Comparison of ENCODE assay signal across 13 cellular contexts in the genomic region with DNA sequence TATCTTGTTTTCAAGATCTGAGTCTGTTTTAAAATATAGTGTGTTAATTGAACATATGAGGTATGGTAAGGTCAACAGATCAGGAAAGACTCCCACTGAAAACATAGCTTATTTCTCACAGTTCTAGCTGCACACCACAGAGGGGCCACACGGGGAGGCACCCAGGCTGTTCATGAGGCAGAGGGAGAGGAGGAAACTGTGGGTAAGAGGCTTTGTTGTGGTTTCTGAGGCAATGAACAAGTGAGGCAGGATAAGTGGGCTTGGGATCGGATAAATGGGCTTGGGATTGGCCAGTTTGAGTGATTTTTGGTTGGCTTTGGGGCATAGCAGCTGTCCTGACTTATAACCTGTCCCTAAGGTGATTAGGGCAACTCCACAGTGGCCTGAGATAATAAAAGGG.
"Had no signal": no experiment of that assay in that cellular context is flagged by ENCODE, and none has a peak within 500 bp of the region (broad histone marks: within the 10 kb centered on the region; RNA-seq: fewer than 3 reads in every experiment).

No MANE protein-coding gene starts in this region.

- H3K4me3 Mint-ChIP-seq: activated CD4-positive, alpha-beta memory T cell treated with anti-CD3 and anti-CD28 coated beads, Interleukin-2, amount 10 ng/mL, durations not matched to agents 7 days and 5 days; activated CD4-positive, alpha-beta T cell treated with anti-CD3 and anti-CD28 coated beads for 36 hours; activated naive CD8-positive, alpha-beta T cell treated with anti-CD3 and anti-CD28 coated beads, Interleukin-2, amount 10 ng/mL, durations not matched to agents 7 days and 5 days; neural crest cell had no signal

- DNase-seq: activated CD4-positive, alpha-beta memory T cell treated with anti-CD3 and anti-CD28 coated beads, Interleukin-2, amount 10 ng/mL, durations not matched to agents 7 days and 5 days; activated CD4-positive, alpha-beta T cell treated with anti-CD3 and anti-CD28 coated beads for 36 hours; activated CD8-positive, alpha-beta memory T cell treated with anti-CD3 and anti-CD28 coated beads, Interleukin-2, amount 50 U/mL, for 48 hours; activated naive CD8-positive, alpha-beta T cell treated with anti-CD3 and anti-CD28 coated beads, Interleukin-2, amount 10 ng/mL, durations not matched to agents 7 days and 5 days; anterior cingulate cortex; dermis blood vessel endothelial cell; hypothalamus; pancreas; stimulated activated CD4-positive, alpha-beta T cell treated with anti-CD3 and anti-CD28 coated beads, Interleukin-2, amount 100 ng/mL, for 48 hours; stimulated activated naive CD8-positive, alpha-beta T cell treated with anti-CD3 and anti-CD28 coated beads, Interleukin-15, Interleukin-2, amounts not matched to agents 100 U/mL and 50 U/mL, for 24 hours; upper lobe of right lung had no signal

- H3K27me3 ChIP-seq: breast epithelium, pancreas, upper lobe of right lung had no signal

- H3K9me3 Mint-ChIP-seq: activated naive CD8-positive, alpha-beta T cell treated with anti-CD3 and anti-CD28 coated beads, Interleukin-2, amount 10 ng/mL, durations not matched to agents 7 days and 5 days; neural crest cell had no signal

- H3K27ac ChIP-seq: breast epithelium, pancreas, upper lobe of right lung had no signal

- H3K9me3 ChIP-seq: breast epithelium, pancreas, upper lobe of right lung had no signal

- ATAC-seq: activated CD4-positive, alpha-beta T cell treated with anti-CD3 and anti-CD28 coated beads for 36 hours; pancreas; stimulated activated naive CD8-positive, alpha-beta T cell treated with anti-CD3 and anti-CD28 coated beads, Interleukin-15, Interleukin-2, amounts not matched to agents 100 U/mL and 50 U/mL, for 24 hours; upper lobe of right lung had no signal

- H3K27me3 Mint-ChIP-seq: activated CD4-positive, alpha-beta memory T cell treated with anti-CD3 and anti-CD28 coated beads, Interleukin-2, amount 10 ng/mL, durations not matched to agents 7 days and 5 days; activated CD4-positive, alpha-beta T cell treated with anti-CD3 and anti-CD28 coated beads for 36 hours; activated naive CD8-positive, alpha-beta T cell treated with anti-CD3 and anti-CD28 coated beads, Interleukin-2, amount 10 ng/mL, durations not matched to agents 7 days and 5 days had no signal

- H3K27ac Mint-ChIP-seq: activated CD4-positive, alpha-beta memory T cell treated with anti-CD3 and anti-CD28 coated beads, Interleukin-2, amount 10 ng/mL, durations not matched to agents 7 days and 5 days; activated CD4-positive, alpha-beta T cell treated with anti-CD3 and anti-CD28 coated beads for 36 hours; activated naive CD8-positive, alpha-beta T cell treated with anti-CD3 and anti-CD28 coated beads, Interleukin-2, amount 10 ng/mL, durations not matched to agents 7 days and 5 days had no signal

- H3K4me1 ChIP-seq: breast epithelium, pancreas, upper lobe of right lung had no signal

- H3K36me3 Mint-ChIP-seq: activated naive CD8-positive, alpha-beta T cell treated with anti-CD3 and anti-CD28 coated beads, Interleukin-2, amount 10 ng/mL, durations not matched to agents 7 days and 5 days had no signal

- H3K4me1 Mint-ChIP-seq: activated CD4-positive, alpha-beta memory T cell treated with anti-CD3 and anti-CD28 coated beads, Interleukin-2, amount 10 ng/mL, durations not matched to agents 7 days and 5 days; activated CD4-positive, alpha-beta T cell treated with anti-CD3 and anti-CD28 coated beads for 36 hours; activated naive CD8-positive, alpha-beta T cell treated with anti-CD3 and anti-CD28 coated beads, Interleukin-2, amount 10 ng/mL, durations not matched to agents 7 days and 5 days; neural crest cell had no signal
